Comparison of ENCODE assay signal across 15 cellular contexts in the genomic region with DNA sequence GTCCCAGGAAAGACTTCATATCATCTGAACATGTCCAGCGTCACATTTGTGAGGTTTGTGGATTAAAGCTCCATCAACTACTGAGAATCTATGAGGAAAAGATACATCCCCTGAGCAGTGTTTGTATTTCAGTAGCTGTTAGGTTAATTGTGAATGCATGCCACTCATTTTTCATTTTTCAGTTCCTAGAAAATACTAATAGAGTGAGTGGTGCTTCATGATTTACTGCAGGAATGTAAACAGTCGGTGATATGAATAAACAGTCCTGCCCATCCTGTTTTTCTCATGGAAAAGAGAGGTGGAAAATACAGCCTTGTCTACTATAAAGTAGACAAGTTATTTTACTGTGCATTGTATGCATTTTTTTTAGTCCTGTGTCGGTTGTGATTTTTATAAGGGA.
DNase-seq lines count a peak whose midpoint lies in the region; ATAC-seq lines count a peak whose summit lies in the region.
"Had no signal": no experiment of that assay in that cellular context is flagged by ENCODE, and none has a peak within 500 bp of the region (broad histone marks: within the 10 kb centered on the region; RNA-seq: fewer than 3 reads in every experiment).

No MANE protein-coding gene starts in this region.

- ATAC-seq in HG02588 (IDR thresholded peaks at IDR 0.05; ENCODE audit: unreplicated experiment) (no peak), GM18858 (IDR thresholded peaks at IDR 0.05; ENCODE audit: unreplicated experiment) (no peak)
- ATAC-seq: T-cell had no signal

- DNase-seq in GM03348 (ENCODE audit: low spot score): peak; percentile 13
- DNase-seq in NCI-H69 (lab: John Stamatoyannopoulos, UW): peak; percentile 2
- DNase-seq in fibroblast of peridontal ligament (ENCODE audit: extremely low read depth): peak; percentile 7
- no peak for DNase-seq in T-helper 2 cell
- DNase-seq in NCI-H1694 (lab: John Stamatoyannopoulos, UW): no peak
- DNase-seq: CD4-positive, CD25-positive, alpha-beta regulatory T cell; DMS79; GF-D8; H7; NCI-H2029; NCI-H510A treated with DMSO at 0.1 percent for 48 hours; OCI-M1; T-cell had no signal

Comparison
In these comparisons a context has a peak if more than half of its experiments do, and no peak if none do; other contexts are left out.
1. DNase-seq: peak in GM03348 (single experiment), NCI-H69 (single experiment) and fibroblast of peridontal ligament (single experiment); none in T-helper 2 cell (0 of 5) and NCI-H1694 (single experiment).